Comparison of ENCODE assay signal across 1 cellular context in the genomic region with DNA sequence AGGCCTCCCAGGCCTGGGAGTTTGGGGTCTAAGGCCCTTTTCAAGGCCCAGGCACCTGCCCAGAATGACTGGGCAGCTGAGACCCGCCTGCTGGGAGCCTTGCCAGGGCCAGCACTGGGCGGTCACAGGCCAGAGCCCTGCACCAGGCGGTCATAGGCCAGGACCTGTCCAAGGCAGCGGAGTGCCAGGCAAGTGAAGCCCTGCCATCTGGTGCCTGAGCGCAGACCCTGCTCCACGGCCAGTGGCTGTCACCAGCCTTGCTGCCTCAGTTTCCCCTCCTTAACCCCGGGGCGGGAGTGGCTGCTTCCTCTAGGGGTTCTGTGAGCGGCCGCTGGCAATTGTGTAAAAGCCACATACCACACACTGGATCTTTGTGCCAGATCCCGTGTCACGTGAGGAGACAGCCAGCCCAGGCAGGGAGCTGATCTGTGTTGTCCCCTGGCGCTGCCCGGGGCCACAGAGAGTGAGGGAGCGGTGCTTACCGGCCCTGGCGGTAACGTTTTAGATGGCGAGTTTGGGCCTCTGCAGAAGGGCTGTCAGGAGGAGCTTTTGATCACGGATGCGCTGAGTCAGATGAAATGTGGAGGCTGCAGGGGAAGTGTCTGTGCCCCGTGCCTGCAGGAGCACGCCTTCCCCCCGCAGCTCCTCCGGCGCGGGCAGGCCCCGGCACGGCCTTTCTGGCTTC.
A peak's percentile ranks its signal among the peaks of the same experiment; 100 is the strongest.
TF ChIP-seq lines count a peak whose summit lies in the region.

No MANE protein-coding gene starts in this region.

TF ChIP-seq in HepG2, 621 proteins besides CTCF, POLR2A, EP300 and RAD21 (continued from another document and continues in another):
- TF ChIP-seq, protein P1, sequence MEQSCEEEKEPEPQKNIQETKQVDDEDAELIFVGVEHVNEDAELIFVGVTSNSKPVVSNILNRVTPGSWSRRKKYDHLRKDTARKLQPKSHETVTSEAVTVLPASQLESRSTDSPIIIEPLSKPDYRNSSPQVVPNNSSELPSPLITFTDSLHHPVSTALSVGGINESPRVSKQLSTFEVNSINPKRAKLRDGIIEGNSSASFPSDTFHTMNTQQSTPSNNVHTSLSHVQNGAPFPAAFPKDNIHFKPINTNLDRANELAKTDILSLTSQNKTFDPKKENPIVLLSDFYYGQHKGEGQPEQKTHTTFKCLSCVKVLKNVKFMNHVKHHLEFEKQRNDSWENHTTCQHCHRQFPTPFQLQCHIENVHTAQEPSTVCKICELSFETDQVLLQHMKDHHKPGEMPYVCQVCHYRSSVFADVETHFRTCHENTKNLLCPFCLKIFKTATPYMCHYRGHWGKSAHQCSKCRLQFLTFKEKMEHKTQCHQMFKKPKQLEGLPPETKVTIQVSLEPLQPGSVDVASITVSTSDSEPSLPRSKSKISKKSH (CRISPR knock-in tag; IDR thresholded peaks at IDR 0.05; ENCODE audit: borderline replicate concordance): no peak
- TF ChIP-seq, protein P2, sequence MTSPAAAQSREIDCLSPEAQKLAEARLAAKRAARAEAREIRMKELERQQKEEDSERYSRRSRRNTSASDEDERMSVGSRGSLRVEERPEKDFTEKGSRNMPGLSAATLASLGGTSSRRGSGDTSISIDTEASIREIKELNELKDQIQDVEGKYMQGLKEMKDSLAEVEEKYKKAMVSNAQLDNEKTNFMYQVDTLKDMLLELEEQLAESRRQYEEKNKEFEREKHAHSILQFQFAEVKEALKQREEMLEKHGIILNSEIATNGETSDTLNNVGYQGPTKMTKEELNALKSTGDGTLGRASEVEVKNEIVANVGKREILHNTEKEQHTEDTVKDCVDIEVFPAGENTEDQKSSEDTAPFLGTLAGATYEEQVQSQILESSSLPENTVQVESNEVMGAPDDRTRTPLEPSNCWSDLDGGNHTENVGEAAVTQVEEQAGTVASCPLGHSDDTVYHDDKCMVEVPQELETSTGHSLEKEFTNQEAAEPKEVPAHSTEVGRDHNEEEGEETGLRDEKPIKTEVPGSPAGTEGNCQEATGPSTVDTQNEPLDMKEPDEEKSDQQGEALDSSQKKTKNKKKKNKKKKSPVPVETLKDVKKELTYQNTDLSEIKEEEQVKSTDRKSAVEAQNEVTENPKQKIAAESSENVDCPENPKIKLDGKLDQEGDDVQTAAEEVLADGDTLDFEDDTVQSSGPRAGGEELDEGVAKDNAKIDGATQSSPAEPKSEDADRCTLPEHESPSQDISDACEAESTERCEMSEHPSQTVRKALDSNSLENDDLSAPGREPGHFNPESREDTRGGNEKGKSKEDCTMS (CRISPR knock-in tag; conservative IDR thresholded peaks at IDR 0.05): no peak
- TF ChIP-seq TEAD3 (CRISPR knock-in tag; optimal IDR thresholded peaks at IDR 0.05; ENCODE audit: borderline replicate concordance): peak; percentile 80
- no peak for TF ChIP-seq RCOR2 (CRISPR knock-in tag; IDR thresholded peaks at IDR 0.05)
- no peak for TF ChIP-seq ATF6 (CRISPR knock-in tag; conservative IDR thresholded peaks at IDR 0.05)
- no peak for TF ChIP-seq ZNF713 (CRISPR knock-in tag; IDR thresholded peaks at IDR 0.05)
- TF ChIP-seq TBX3 (IDR thresholded peaks at IDR 0.05; ENCODE audit: borderline replicate concordance): no peak
- TF ChIP-seq ZNF720 (CRISPR knock-in tag; IDR thresholded peaks at IDR 0.05): no peak
- no peak for TF ChIP-seq ZNF362 (CRISPR knock-in tag; IDR thresholded peaks at IDR 0.05; ENCODE audit: borderline replicate concordance)
- TF ChIP-seq NFIC (IDR thresholded peaks at IDR 0.05; ENCODE audit: low read length): no peak
- 0 out of 2 replicates have a peak, but pooled peaks have one; percentile 26 for TF ChIP-seq ZSCAN20 (CRISPR knock-in tag; IDR thresholded peaks at IDR 0.05; ENCODE audit: borderline replicate concordance)
- TF ChIP-seq EHMT2 (IDR thresholded peaks at IDR 0.05; ENCODE audit: borderline replicate concordance, low read depth, low read length): no peak
- TF ChIP-seq SUZ12 (IDR thresholded peaks at IDR 0.05; ENCODE audit: low read depth, low read length): no peak
- TF ChIP-seq NR2F1 (CRISPR knock-in tag; IDR thresholded peaks at IDR 0.05): no peak
- no peak for TF ChIP-seq ZNF558 (CRISPR knock-in tag; IDR thresholded peaks at IDR 0.05; ENCODE audit: borderline replicate concordance)
- TF ChIP-seq ZC3H13 (CRISPR knock-in tag; IDR thresholded peaks at IDR 0.05): no peak
- TF ChIP-seq, protein P3, sequence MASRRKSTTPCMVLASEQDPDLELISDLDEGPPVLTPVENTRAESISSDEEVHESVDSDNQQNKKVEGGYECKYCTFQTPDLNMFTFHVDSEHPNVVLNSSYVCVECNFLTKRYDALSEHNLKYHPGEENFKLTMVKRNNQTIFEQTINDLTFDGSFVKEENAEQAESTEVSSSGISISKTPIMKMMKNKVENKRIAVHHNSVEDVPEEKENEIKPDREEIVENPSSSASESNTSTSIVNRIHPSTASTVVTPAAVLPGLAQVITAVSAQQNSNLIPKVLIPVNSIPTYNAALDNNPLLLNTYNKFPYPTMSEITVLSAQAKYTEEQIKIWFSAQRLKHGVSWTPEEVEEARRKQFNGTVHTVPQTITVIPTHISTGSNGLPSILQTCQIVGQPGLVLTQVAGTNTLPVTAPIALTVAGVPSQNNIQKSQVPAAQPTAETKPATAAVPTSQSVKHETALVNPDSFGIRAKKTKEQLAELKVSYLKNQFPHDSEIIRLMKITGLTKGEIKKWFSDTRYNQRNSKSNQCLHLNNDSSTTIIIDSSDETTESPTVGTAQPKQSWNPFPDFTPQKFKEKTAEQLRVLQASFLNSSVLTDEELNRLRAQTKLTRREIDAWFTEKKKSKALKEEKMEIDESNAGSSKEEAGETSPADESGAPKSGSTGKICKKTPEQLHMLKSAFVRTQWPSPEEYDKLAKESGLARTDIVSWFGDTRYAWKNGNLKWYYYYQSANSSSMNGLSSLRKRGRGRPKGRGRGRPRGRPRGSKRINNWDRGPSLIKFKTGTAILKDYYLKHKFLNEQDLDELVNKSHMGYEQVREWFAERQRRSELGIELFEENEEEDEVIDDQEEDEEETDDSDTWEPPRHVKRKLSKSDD (CRISPR knock-in tag; IDR thresholded peaks at IDR 0.05; ENCODE audit: low read depth): no peak
- no peak for TF ChIP-seq ISX (CRISPR knock-in tag; conservative IDR thresholded peaks at IDR 0.05)
- 0 out of 2 replicates have a peak, but pooled peaks have one; percentile 17 for TF ChIP-seq KLF15 (CRISPR knock-in tag; IDR thresholded peaks at IDR 0.05; ENCODE audit: borderline replicate concordance)
- TF ChIP-seq, protein P4, sequence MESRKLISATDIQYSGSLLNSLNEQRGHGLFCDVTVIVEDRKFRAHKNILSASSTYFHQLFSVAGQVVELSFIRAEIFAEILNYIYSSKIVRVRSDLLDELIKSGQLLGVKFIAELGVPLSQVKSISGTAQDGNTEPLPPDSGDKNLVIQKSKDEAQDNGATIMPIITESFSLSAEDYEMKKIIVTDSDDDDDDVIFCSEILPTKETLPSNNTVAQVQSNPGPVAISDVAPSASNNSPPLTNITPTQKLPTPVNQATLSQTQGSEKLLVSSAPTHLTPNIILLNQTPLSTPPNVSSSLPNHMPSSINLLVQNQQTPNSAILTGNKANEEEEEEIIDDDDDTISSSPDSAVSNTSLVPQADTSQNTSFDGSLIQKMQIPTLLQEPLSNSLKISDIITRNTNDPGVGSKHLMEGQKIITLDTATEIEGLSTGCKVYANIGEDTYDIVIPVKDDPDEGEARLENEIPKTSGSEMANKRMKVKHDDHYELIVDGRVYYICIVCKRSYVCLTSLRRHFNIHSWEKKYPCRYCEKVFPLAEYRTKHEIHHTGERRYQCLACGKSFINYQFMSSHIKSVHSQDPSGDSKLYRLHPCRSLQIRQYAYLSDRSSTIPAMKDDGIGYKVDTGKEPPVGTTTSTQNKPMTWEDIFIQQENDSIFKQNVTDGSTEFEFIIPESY (CRISPR knock-in tag; IDR thresholded peaks at IDR 0.05): no peak
- 0 out of 2 replicates have a peak, but pooled peaks have one; percentile 6 for TF ChIP-seq ZNF414 (CRISPR knock-in tag; IDR thresholded peaks at IDR 0.05)
- 0 out of 2 replicates have a peak, but pooled peaks have one; percentile 43 for TF ChIP-seq POLR2AphosphoS5 (IDR thresholded peaks at IDR 0.05; ENCODE audit: low read depth, low read length)
- TF ChIP-seq SP2 (CRISPR knock-in tag; IDR thresholded peaks at IDR 0.05): no peak
- no peak; the same call in 1 of the 2 replicates for TF ChIP-seq CSRNP1 (CRISPR knock-in tag; IDR thresholded peaks at IDR 0.05)
- TF ChIP-seq ZNF335 (CRISPR knock-in tag; IDR thresholded peaks at IDR 0.05): no peak; the same call in 1 of the 2 replicates
- TF ChIP-seq TRAFD1 (CRISPR knock-in tag; IDR thresholded peaks at IDR 0.05; ENCODE audit: borderline replicate concordance): no peak
- TF ChIP-seq CHCHD3 (CRISPR knock-in tag; IDR thresholded peaks at IDR 0.05): no peak
- TF ChIP-seq SNAPC2 (CRISPR knock-in tag; IDR thresholded peaks at IDR 0.05): no peak
- TF ChIP-seq HNF1A (IDR thresholded peaks at IDR 0.05; ENCODE audit: low read depth): no peak
- no peak for TF ChIP-seq HNF1A (CRISPR knock-in tag; IDR thresholded peaks at IDR 0.05; ENCODE audit: borderline replicate concordance)
- no peak for TF ChIP-seq ZNF891 (CRISPR knock-in tag; IDR thresholded peaks at IDR 0.05)
- no peak for TF ChIP-seq SETDB1 (CRISPR knock-in tag; IDR thresholded peaks at IDR 0.05; ENCODE audit: borderline replicate concordance)
- TF ChIP-seq ZNF331 (CRISPR knock-in tag; IDR thresholded peaks at IDR 0.05): no peak
